Comparison of ENCODE assay signal across 21 cellular contexts in the genomic region with DNA sequence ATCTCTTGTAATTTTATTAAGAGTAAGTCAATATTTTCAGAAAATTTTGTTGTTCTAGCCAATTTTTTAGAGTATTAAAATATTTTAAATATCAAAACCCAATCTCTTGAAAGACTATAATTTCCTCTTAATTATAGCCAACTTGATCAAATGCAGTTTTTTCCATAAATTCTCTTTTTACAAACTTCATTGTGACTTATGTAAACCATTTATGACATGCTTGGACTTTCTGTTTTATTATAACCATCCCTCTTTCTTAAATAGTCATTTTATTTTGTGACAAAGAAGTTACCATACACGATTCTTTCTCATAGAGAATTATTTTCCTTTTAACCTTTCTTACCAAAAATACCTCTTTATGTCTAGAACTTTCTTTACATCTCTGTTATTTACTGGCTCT.
"Had no signal": no experiment of that assay in that cellular context is flagged by ENCODE, and none has a peak within 500 bp of the region (broad histone marks: within the 10 kb centered on the region; RNA-seq: fewer than 3 reads in every experiment).

No MANE protein-coding gene starts in this region.

- H3K27ac Mint-ChIP-seq: endodermal cell; naive thymus-derived CD8-positive, alpha-beta T cell; stimulated activated naive B cell treated with anti-CD40 and anti-IgM and Interleukin-4, amounts not matched to agents 10 μg/mL and 1 μg/mL and 100 μg/mL, for 72 hours had no signal

- DNase-seq: effector CD4-positive, alpha-beta T cell; endodermal cell; erythroblast; heart left ventricle; hippocampal formation; kidney glomerular epithelial cell; mucosa of descending colon; naive thymus-derived CD8-positive, alpha-beta T cell; psoas muscle; retina; sigmoid colon; stimulated activated CD4-positive, alpha-beta T cell treated with anti-CD3 and anti-CD28 coated beads, Interleukin-2, amount 100 ng/mL, for 24 hours; stimulated activated CD4-positive, alpha-beta T cell treated with anti-CD3 and anti-CD28 coated beads, Interleukin-4, amount 100 ng/mL, for 4 hours; stimulated activated naive B cell treated with anti-CD40 and anti-IgM and Interleukin-4, amounts not matched to agents 10 μg/mL and 1 μg/mL and 100 μg/mL, for 72 hours; stimulated activated naive CD8-positive, alpha-beta T cell treated with anti-CD3 and anti-CD28 coated beads, Interleukin-15, amount 100 ng/mL, for 72 hours; testis; upper lobe of right lung had no signal

- H3K27me3 Mint-ChIP-seq: naive thymus-derived CD8-positive, alpha-beta T cell; stimulated activated naive B cell treated with anti-CD40 and anti-IgM and Interleukin-4, amounts not matched to agents 10 μg/mL and 1 μg/mL and 100 μg/mL, for 72 hours; stimulated activated naive CD8-positive, alpha-beta T cell treated with anti-CD3 and anti-CD28 coated beads, Interleukin-15, amount 100 ng/mL, for 72 hours had no signal

- H3K36me3 Mint-ChIP-seq: stimulated activated naive B cell treated with anti-CD40 and anti-IgM and Interleukin-4, amounts not matched to agents 10 μg/mL and 1 μg/mL and 100 μg/mL, for 72 hours had no signal

- ATAC-seq: heart left ventricle; mucosa of descending colon; naive thymus-derived CD8-positive, alpha-beta T cell; psoas muscle; stimulated activated naive B cell treated with anti-CD40 and anti-IgM and Interleukin-4, amounts not matched to agents 10 μg/mL and 1 μg/mL and 100 μg/mL, for 72 hours; stimulated activated naive CD8-positive, alpha-beta T cell treated with anti-CD3 and anti-CD28 coated beads, Interleukin-15, amount 100 ng/mL, for 72 hours; upper lobe of right lung had no signal

- H3K27ac ChIP-seq: heart left ventricle, neutrophil, psoas muscle, sigmoid colon, skin epidermis, testis, tibial nerve, upper lobe of right lung, vagina had no signal

- H3K4me1 ChIP-seq: heart left ventricle, psoas muscle, sigmoid colon, testis, tibial nerve, upper lobe of right lung, vagina had no signal

- H3K27me3 ChIP-seq: heart left ventricle, neutrophil, sigmoid colon, testis, tibial nerve, upper lobe of right lung, vagina had no signal

- H3K4me3 Mint-ChIP-seq: endodermal cell; naive thymus-derived CD8-positive, alpha-beta T cell; stimulated activated naive B cell treated with anti-CD40 and anti-IgM and Interleukin-4, amounts not matched to agents 10 μg/mL and 1 μg/mL and 100 μg/mL, for 72 hours; stimulated activated naive CD8-positive, alpha-beta T cell treated with anti-CD3 and anti-CD28 coated beads, Interleukin-15, amount 100 ng/mL, for 72 hours had no signal

- H3K9me3 ChIP-seq: testis, upper lobe of right lung, vagina had no signal

- H3K4me3 ChIP-seq: heart left ventricle, mucosa of descending colon, psoas muscle, sigmoid colon, skin epidermis, testis, tibial nerve, upper lobe of right lung, vagina had no signal

- H3K36me3 ChIP-seq: heart left ventricle, neutrophil, sigmoid colon, tibial nerve, upper lobe of right lung, vagina had no signal

- H3K4me1 Mint-ChIP-seq: endodermal cell; stimulated activated naive B cell treated with anti-CD40 and anti-IgM and Interleukin-4, amounts not matched to agents 10 μg/mL and 1 μg/mL and 100 μg/mL, for 72 hours; stimulated activated naive CD8-positive, alpha-beta T cell treated with anti-CD3 and anti-CD28 coated beads, Interleukin-15, amount 100 ng/mL, for 72 hours had no signal
